In genomic region chr10:78685466-78686163, GRCh38 we compare ENCODE assay signal across 17 cellular contexts.
DNase-seq lines count a peak whose midpoint lies in the region; ATAC-seq and TF ChIP-seq lines count a peak whose summit lies in the region.
"Had no signal": no experiment of that assay in that cellular context is flagged by ENCODE, and none has a peak within 500 bp of the region (broad histone marks: within the 10 kb centered on the region; RNA-seq: fewer than 3 reads in every experiment).

No MANE protein-coding gene starts in this region.

- DNase-seq in Calu3 = peak; percentile 8
- peak; percentile 34 for DNase-seq in M059J (ENCODE audit: low read depth)
- DNase-seq in endodermal cell = peak; percentile 5
- DNase-seq in HUDEP-2 (lab: John Stamatoyannopoulos, UW; ENCODE audit: unreplicated experiment in 76 of 76) = no peak
- DNase-seq: activated effector memory CD4-positive, alpha-beta T cell treated with anti-CD3 and anti-CD28 coated beads, Interleukin-2, amount 50 U/mL, for 16 hours; DND-41; effector CD4-positive, alpha-beta T cell; gastrocnemius medialis; H9; midbrain; uterus had no signal

- no peaks in the 10 kb centered on the region for H3K36me3 Mint-ChIP-seq in Calu3 (ENCODE audit: insufficient read depth, unreplicated experiment)
- H3K36me3 Mint-ChIP-seq in endodermal cell (ENCODE audit: low read depth) = no peaks in the 10 kb centered on the region
- H3K36me3 Mint-ChIP-seq: IgD-negative memory B cell had no signal

- peak overlapping the region; percentile 57 for H2AFZ ChIP-seq in neural cell (ENCODE audit: low read depth, low read length)

- no peaks in the 10 kb centered on the region for H3K4me1 ChIP-seq in endodermal cell (ENCODE audit: control insufficient read depth, insufficient read depth, low read length)
- H3K4me1 ChIP-seq: uterus had no signal

- no peak for ATAC-seq in HG03378 (IDR thresholded peaks at IDR 0.05; ENCODE audit: unreplicated experiment)
- no peak for ATAC-seq in GM19324 (IDR thresholded peaks at IDR 0.05; ENCODE audit: low FRiP score, unreplicated experiment)
- ATAC-seq: gastrocnemius medialis had no signal

- H3K27ac Mint-ChIP-seq in Calu3 (ENCODE audit: unreplicated experiment) (no peak overlapping the region), endodermal cell (no peak overlapping the region)
- H3K27ac Mint-ChIP-seq: stimulated activated naive CD8-positive, alpha-beta T cell treated with anti-CD3 and anti-CD28 coated beads, Interleukin-15, Interleukin-2, amounts not matched to agents 100 ng/mL and 50 ng/mL, for 24 hours had no signal

- H3K27me3 ChIP-seq in endodermal cell (ENCODE audit: control insufficient read depth, insufficient read depth, low read length, poor library complexity, severe bottlenecking) (no peaks in the 10 kb centered on the region), neural cell (ENCODE audit: insufficient read depth, low read depth, low read length) (no peaks in the 10 kb centered on the region)
- H3K27me3 ChIP-seq: gastrocnemius medialis, uterus had no signal

- no peak for TF ChIP-seq RAD21 in neural cell (conservative IDR thresholded peaks at IDR 0.05)

- TF ChIP-seq CTCF in Calu3 (IDR thresholded peaks at IDR 0.05; ENCODE audit: unreplicated experiment) = no peak
- no peak for TF ChIP-seq CTCF in endodermal cell (conservative IDR thresholded peaks at IDR 0.05)
- no peak for TF ChIP-seq CTCF in neural cell (IDR thresholded peaks at IDR 0.05; ENCODE audit: poor library complexity, severe bottlenecking)

- H3K9me3 Mint-ChIP-seq in Calu3 (ENCODE audit: low read depth, unreplicated experiment) = peaks cover 3% of the 10 kb centered on the region
- H3K9me3 Mint-ChIP-seq in endodermal cell = peaks cover 32% of the 10 kb centered on the region
- H3K9me3 Mint-ChIP-seq: stimulated activated naive CD8-positive, alpha-beta T cell treated with anti-CD3 and anti-CD28 coated beads, Interleukin-15, Interleukin-2, amounts not matched to agents 100 ng/mL and 50 ng/mL, for 24 hours had no signal

- BruUV-seq in Calu3 (replicated peaks; lab: Mats Ljungman, UMichigan) = no TSS peak

- H3K9me3 ChIP-seq in endodermal cell (ENCODE audit: control insufficient read depth, low read length) (peaks cover 16% of the 10 kb centered on the region), neural cell (ENCODE audit: low read length) (no peaks in the 10 kb centered on the region)
- H3K9me3 ChIP-seq: gastrocnemius medialis, uterus had no signal

- H3K27me3 Mint-ChIP-seq in Calu3 (ENCODE audit: unreplicated experiment) (peaks cover 78% of the 10 kb centered on the region), endodermal cell (ENCODE audit: insufficient read depth) (peaks cover 9% of the 10 kb centered on the region)

- no peaks in the 10 kb centered on the region for H4K20me1 ChIP-seq in neural cell (ENCODE audit: insufficient read depth)

- no peaks in the 10 kb centered on the region for H3K9me2 ChIP-seq in neural cell (ENCODE audit: insufficient read depth, low read length)

- H3K4me3 Mint-ChIP-seq in Calu3 (ENCODE audit: low read depth, unreplicated experiment) (no peak overlapping the region), endodermal cell (no peak overlapping the region)
- H3K4me3 Mint-ChIP-seq: H9; IgD-negative memory B cell; stimulated activated naive CD8-positive, alpha-beta T cell treated with anti-CD3 and anti-CD28 coated beads, Interleukin-15, Interleukin-2, amounts not matched to agents 100 ng/mL and 50 ng/mL, for 24 hours had no signal

- H3F3A ChIP-seq in neural cell (ENCODE audit: insufficient read depth, low read length, poor library complexity, severe bottlenecking) = peaks cover 7% of the 10 kb centered on the region

- intact Hi-C loops in Calu3 (cut with micrococcal nuclease; ENCODE audit: unreplicated experiment) = no loop called here

- CTCF ChIA-PET in Calu3 (lab: Charles Lee) = no interaction called here

- H3K4me3 ChIP-seq in endodermal cell (ENCODE audit: low read length) = no peak overlapping the region
- no peak overlapping the region for H3K4me3 ChIP-seq in neural cell (ENCODE audit: low read length)
- H3K4me3 ChIP-seq: gastrocnemius medialis, smooth muscle cell, uterus had no signal

- H3K4me2 ChIP-seq in neural cell (ENCODE audit: low read length) = no peak overlapping the region
- H3K4me2 ChIP-seq: smooth muscle cell had no signal

- TF ChIP-seq EP300 in neural cell (conservative IDR thresholded peaks at IDR 0.05; ENCODE audit: poor library complexity, severe bottlenecking) = no peak

- no peak overlapping the region for H3K9ac ChIP-seq in endodermal cell (ENCODE audit: extremely low read depth, low read length, poor library complexity, severe bottlenecking)
- H3K9ac ChIP-seq in neural cell (ENCODE audit: low read length) = peak overlapping the region; percentile 62

- 87 to 91% methylated on average over 3 to 7 of the region's 7 CpGs for WGBS in endodermal cell (ENCODE audit: insufficient coverage in 1 of 2, insufficient read length in 1 of 2), 2 experiments

- peak overlapping the region; percentile 63 for H3K27ac ChIP-seq in endodermal cell (ENCODE audit: low read depth, low read length)
- peak overlapping the region; percentile 71 for H3K27ac ChIP-seq in neural cell (ENCODE audit: low read length)
- H3K27ac ChIP-seq: gastrocnemius medialis, uterus had no signal

- H3K36me3 ChIP-seq in endodermal cell (ENCODE audit: control insufficient read depth, insufficient read depth, low read length) = no peaks in the 10 kb centered on the region
- no peaks in the 10 kb centered on the region for H3K36me3 ChIP-seq in neural cell (ENCODE audit: insufficient read depth, low read length)
- H3K36me3 ChIP-seq: gastrocnemius medialis, uterus had no signal

- peaks cover 9% of the 10 kb centered on the region for H3K4me1 Mint-ChIP-seq in Calu3 (ENCODE audit: low read depth, unreplicated experiment)
- H3K4me1 Mint-ChIP-seq in endodermal cell = no peaks in the 10 kb centered on the region
- H3K4me1 Mint-ChIP-seq: IgD-negative memory B cell had no signal

- H3K79me2 ChIP-seq in neural cell (replicated peaks; ENCODE audit: insufficient read depth, low read length) = no peaks in the 10 kb centered on the region

TF ChIP-seq in neural cell, 6 proteins besides CTCF, POLR2A, EP300 and RAD21:
- TF ChIP-seq MXI1 (conservative IDR thresholded peaks at IDR 0.05; ENCODE audit: poor library complexity, severe bottlenecking) (no peak), SMC3 (conservative IDR thresholded peaks at IDR 0.05; ENCODE audit: poor library complexity) (no peak), TAF1 (IDR thresholded peaks at IDR 0.05; ENCODE audit: low read depth) (no peak), POLR2AphosphoS5 (IDR thresholded peaks at IDR 0.05) (no peak), EZH2 (IDR thresholded peaks at IDR 0.05; ENCODE audit: borderline replicate concordance, insufficient read depth, low read length, poor library complexity, severe bottlenecking) (no peak), REST (IDR thresholded peaks at IDR 0.05; ENCODE audit: borderline replicate concordance) (no peak)

Comparison
In these comparisons a context has a peak if more than half of its experiments do, and no peak if none do; other contexts are left out.
1. DNase-seq: peak in Calu3 (single experiment), M059J (single experiment) and endodermal cell (single experiment); none in HUDEP-2 (0 of 76).